In the genomic region with DNA sequence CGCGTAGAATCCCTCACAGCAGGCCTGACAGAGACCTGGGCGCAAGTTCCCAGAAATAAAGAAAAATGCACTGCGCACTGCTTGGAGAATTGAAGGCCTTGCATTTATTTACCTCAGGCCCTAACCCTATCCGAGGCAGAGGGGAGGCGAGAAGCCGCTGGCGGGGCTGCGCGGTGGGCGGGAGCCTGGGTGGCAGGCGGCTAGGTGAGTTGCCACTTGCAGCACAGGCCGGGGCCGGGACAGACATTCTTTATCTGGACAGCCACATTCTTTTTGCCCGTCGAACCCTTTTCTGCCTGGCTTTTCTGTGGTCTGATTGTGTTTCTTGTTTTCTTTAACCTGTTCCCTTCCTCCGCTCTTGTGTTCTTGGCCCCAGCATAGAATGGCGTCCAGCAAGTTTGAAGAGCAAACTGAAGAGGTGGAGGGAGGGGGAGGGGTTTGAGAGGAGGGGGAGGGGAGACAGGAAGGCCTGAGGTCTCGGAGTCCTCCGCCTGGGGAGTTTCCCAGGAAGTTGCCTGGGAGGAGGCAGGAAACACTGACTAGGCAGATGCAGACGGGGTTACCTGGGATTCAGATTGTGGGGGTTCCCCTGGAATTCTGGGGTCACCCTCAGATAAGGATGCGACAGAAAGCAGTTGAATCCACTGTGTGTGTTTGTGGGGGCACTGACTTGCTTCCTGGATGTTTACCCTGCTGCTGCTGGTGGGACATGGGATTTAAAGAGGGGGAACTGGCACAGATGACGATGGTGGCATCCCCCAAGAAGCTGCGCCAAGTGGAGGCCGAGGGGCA, we compare ENCODE assay signal across 17 cellular contexts. TPM values are rescaled to one million over a fixed set of nuclear protein-coding genes. Genes with fewer than 3 reads are reported as not detected.
DNase-seq lines count a peak whose midpoint lies in the region; ATAC-seq and TF ChIP-seq lines count a peak whose summit lies in the region.
"Had no signal": no experiment of that assay in that cellular context is flagged by ENCODE, and none has a peak within 500 bp of the region (broad histone marks: within the 10 kb centered on the region; RNA-seq: fewer than 3 reads in every experiment).

No MANE protein-coding gene starts in this region.

- intact Hi-C loops in transverse colon (cut with DNase I; ENCODE audit: low total_unique reads) (no loop called here), gastrocnemius medialis (cut with DNase I; ENCODE audit: low total_unique reads) (no loop called here)

- no peaks in the 10 kb centered on the region for H3K27me3 ChIP-seq in lung (ENCODE audit: control insufficient read depth, insufficient read depth)
- peaks cover 100% of the 10 kb centered on the region for H3K27me3 ChIP-seq in transverse colon
- H3K27me3 ChIP-seq in gastrocnemius medialis = peaks cover 85 to 93% (median 92%) of the 10 kb centered on the region in 3 donors

- TF ChIP-seq CTCF in lung (IDR thresholded peaks at IDR 0.05; ENCODE audit: control extremely low read depth, extremely low read depth) (no peak), transverse colon (IDR thresholded peaks at IDR 0.05) (no peak), gastrocnemius medialis (IDR thresholded peaks at IDR 0.05 in 4 of 5, conservative IDR thresholded peaks at IDR 0.05 in 1 of 5) (no peak)

- DNase-seq in T-helper 1 cell (no peak), ecto neural progenitor cell (ENCODE audit: low spot score) (peak; percentile 56), lung (ENCODE audit: low spot score) (peak; percentile 61), transverse colon (no peak), DMS 273 treated with DMSO at 0.1 percent for 48 hours (lab: John Stamatoyannopoulos, UW) (no peak), gastrocnemius medialis (no peak)
- DNase-seq: 8988T; foreskin keratinocyte; NCI-H1417 treated with DMSO at 0.1 percent for 48 hours; NCI-H446 treated with DMSO at 0.1 percent for 48 hours; SK-N-SH; stimulated activated CD4-positive, alpha-beta T cell treated with anti-CD3 and anti-CD28 coated beads, Interleukin-2, amount 100 ng/mL, for 24 hours had no signal

- TF ChIP-seq EP300 in transverse colon (IDR thresholded peaks at IDR 0.05; ENCODE audit: low read depth) = no peak

- no peak for TF ChIP-seq POLR2A in transverse colon (IDR thresholded peaks at IDR 0.05)
- no peak for TF ChIP-seq POLR2A in gastrocnemius medialis (IDR thresholded peaks at IDR 0.05)

- WGBS in lung, 2 donors = 18 to 22% methylated on average over 25 of the region's 25 CpGs
- WGBS in transverse colon (ENCODE audit: low coverage in 1 of 2), 2 donors = 29 to 47% methylated on average over 3 to 25 of the region's 25 CpGs

- no peak overlapping the region for H3K4me3 Mint-ChIP-seq in T-helper 1 cell treated with Interleukin-12 subunit alpha and Interleukin-12 subunit beta and Interleukin-4 antibody, amounts not matched to agents 30 μg/mL and 1 μg/mL, for 36 hours
- H3K4me3 Mint-ChIP-seq: activated naive CD4-positive, alpha-beta T cell treated with anti-CD3 and anti-CD28 coated beads, Interleukin-2, amount 50 U/mL, for 24 hours had no signal

- no peak overlapping the region for H3K4me3 ChIP-seq in lung
- no peak overlapping the region for H3K4me3 ChIP-seq in transverse colon
- H3K4me3 ChIP-seq in gastrocnemius medialis = no peak overlapping the region

- peak overlapping the region; percentile 26 for H3K27ac Mint-ChIP-seq in T-helper 1 cell treated with Interleukin-12 subunit alpha and Interleukin-12 subunit beta and Interleukin-4 antibody, amounts not matched to agents 30 μg/mL and 1 μg/mL, for 36 hours
- H3K27ac Mint-ChIP-seq: activated naive CD4-positive, alpha-beta T cell treated with anti-CD3 and anti-CD28 coated beads, Interleukin-2, amount 50 U/mL, for 24 hours had no signal

- in situ Hi-C loops in transverse colon (cut with MboI; ENCODE audit: low pct_ligation_motif_present in 1 of 4, low pct_unique_long_range_greater_than_20kb in 1 of 4, low sequenced_read_pairs in 3 of 4) (loop anchor here in 3 of 4 donors (10.0 to 25.0 kb wide), 3 partner anchors 655 to 1005 kb away; no protein-coding TSS in a partner anchor), gastrocnemius medialis (cut with MboI; ENCODE audit: low sequenced_read_pairs in 4 of 4) (loop anchor here in 1 of 4 donors (25.0 kb wide), 1 partner anchor 655 kb away; no protein-coding TSS in a partner anchor)

- H3K36me3 Mint-ChIP-seq in T-helper 1 cell treated with Interleukin-12 subunit alpha and Interleukin-12 subunit beta and Interleukin-4 antibody, amounts not matched to agents 30 μg/mL and 1 μg/mL, for 36 hours (ENCODE audit: low read depth) = peaks cover 1% of the 10 kb centered on the region
- H3K36me3 Mint-ChIP-seq: activated naive CD4-positive, alpha-beta T cell treated with anti-CD3 and anti-CD28 coated beads, Interleukin-2, amount 50 U/mL, for 24 hours had no signal

- no peaks in the 10 kb centered on the region for H3K36me3 ChIP-seq in lung (ENCODE audit: control insufficient read depth in 2 of 2, insufficient read depth in 2 of 2, low read length in 2 of 2)
- no peaks in the 10 kb centered on the region for H3K36me3 ChIP-seq in transverse colon
- no peaks in the 10 kb centered on the region for H3K36me3 ChIP-seq in gastrocnemius medialis

- peaks cover 73% of the 10 kb centered on the region for H3K27me3 Mint-ChIP-seq in T-helper 1 cell treated with Interleukin-12 subunit alpha and Interleukin-12 subunit beta and Interleukin-4 antibody, amounts not matched to agents 30 μg/mL and 1 μg/mL, for 36 hours (ENCODE audit: low read depth)

- H3K27ac ChIP-seq in lung (ENCODE audit: low read depth in 1 of 2, low read length in 1 of 2) (peak overlapping the region in 1 of 2 donors; percentile 91), transverse colon (peak overlapping the region in 3 of 4 donors; percentile 45 to 78 (median 54)), gastrocnemius medialis (no peak overlapping the region)
- H3K27ac ChIP-seq: foreskin keratinocyte, VCaP had no signal

- peaks cover 0 to 4% of the 10 kb centered on the region in 2 donors for H3K9me3 ChIP-seq in lung (ENCODE audit: control insufficient read depth in 2 of 2, insufficient read depth in 1 of 2, low read length in 1 of 2)
- H3K9me3 ChIP-seq in transverse colon = no peaks in the 10 kb centered on the region
- H3K9me3 ChIP-seq in gastrocnemius medialis = no peaks in the 10 kb centered on the region
- H3K9me3 ChIP-seq: SK-N-SH had no signal

- no peaks in the 10 kb centered on the region for H3K9me3 Mint-ChIP-seq in T-helper 1 cell treated with Interleukin-12 subunit alpha and Interleukin-12 subunit beta and Interleukin-4 antibody, amounts not matched to agents 30 μg/mL and 1 μg/mL, for 36 hours
- H3K9me3 Mint-ChIP-seq: activated naive CD4-positive, alpha-beta T cell treated with anti-CD3 and anti-CD28 coated beads, Interleukin-2, amount 50 U/mL, for 24 hours had no signal

- H3K4me1 Mint-ChIP-seq in T-helper 1 cell treated with Interleukin-12 subunit alpha and Interleukin-12 subunit beta and Interleukin-4 antibody, amounts not matched to agents 30 μg/mL and 1 μg/mL, for 36 hours (ENCODE audit: low read depth) = peaks cover 19% of the 10 kb centered on the region

- peaks cover 4 to 50% of the 10 kb centered on the region in 2 donors for H3K4me1 ChIP-seq in lung (ENCODE audit: control insufficient read depth in 2 of 2, insufficient read depth in 2 of 2, low read length in 2 of 2)
- H3K4me1 ChIP-seq in transverse colon = peaks cover 7 to 83% (median 71%) of the 10 kb centered on the region in 4 donors
- H3K4me1 ChIP-seq in gastrocnemius medialis = peaks cover 16 to 43% of the 10 kb centered on the region in 2 donors
- H3K4me1 ChIP-seq: foreskin keratinocyte had no signal

- no peak for ATAC-seq in lung (ENCODE audit: insufficient read depth, low FRiP score)
- no peak for ATAC-seq in gastrocnemius medialis
- ATAC-seq in GM21529 (IDR thresholded peaks at IDR 0.05; ENCODE audit: unreplicated experiment) = no peak
- ATAC-seq: foreskin keratinocyte had no signal

RNA-seq across cellular contexts. Expression of a gene that starts 5.1 kb away (rescaled TPM):
- 1 to 10 TPM; 4.1 to 9.3 TPM for total RNA-seq in lung
- 1 to 10 TPM; 1.5 to 4.7 TPM for polyA plus RNA-seq in lung
- total RNA-seq in transverse colon = 1 to 10 TPM in 3 of 4 donors, under 1 TPM in 1; 0.40 to 3.7 (median 2.0) TPM
- total RNA-seq in gastrocnemius medialis = not detected
- polyA plus RNA-seq: keratinocyte, SK-N-SH had no signal

Comparison
In these comparisons a context has a peak if more than half of its experiments do, and no peak if none do; other contexts are left out.
1. DNase-seq: peak in ecto neural progenitor cell (single experiment) and lung (single experiment); none in T-helper 1 cell (0 of 5), transverse colon (single experiment), DMS 273 treated with DMSO at 0.1 percent for 48 hours (single experiment) and gastrocnemius medialis (0 of 2).
2. H3K27ac ChIP-seq: peak in transverse colon (3 of 4); none in gastrocnemius medialis (0 of 4).